Comparison of ENCODE assay signal across 24 cellular contexts in genomic region chr6:93120154-93120742, GRCh38.
"Had no signal": no experiment of that assay in that cellular context is flagged by ENCODE, and none has a peak within 500 bp of the region (broad histone marks: within the 10 kb centered on the region; RNA-seq: fewer than 3 reads in every experiment).

No MANE protein-coding gene starts in this region.

- H3K9me3 ChIP-seq: breast epithelium, thoracic aorta, uterus had no signal

- H3K27ac ChIP-seq: breast epithelium, thoracic aorta, uterus had no signal

- H3K27me3 ChIP-seq: breast epithelium, uterus had no signal

- H3K27me3 Mint-ChIP-seq: activated CD4-positive, alpha-beta T cell treated with anti-CD3 and anti-CD28 coated beads for 36 hours; activated naive CD8-positive, alpha-beta T cell treated with anti-CD3 and anti-CD28 coated beads, Interleukin-2, amount 50 U/mL, for 24 hours; naive B cell; stimulated activated naive CD8-positive, alpha-beta T cell treated with anti-CD3 and anti-CD28 coated beads, Interleukin-15, Interleukin-2, amounts not matched to agents 100 ng/mL and 50 ng/mL, for 24 hours; T-cell had no signal

- H3K4me3 Mint-ChIP-seq: activated CD4-positive, alpha-beta T cell treated with anti-CD3 and anti-CD28 coated beads for 36 hours; activated naive CD8-positive, alpha-beta T cell treated with anti-CD3 and anti-CD28 coated beads, Interleukin-2, amount 50 U/mL, for 24 hours; immature natural killer cell; mesothelial cell of epicardium; naive B cell; stimulated activated naive CD8-positive, alpha-beta T cell treated with anti-CD3 and anti-CD28 coated beads, Interleukin-15, Interleukin-2, amounts not matched to agents 100 ng/mL and 50 ng/mL, for 24 hours; T-cell; T-helper 2 cell treated with Interferon-gamma antibody and Interleukin-4, amounts not matched to agents 5 μg/mL and 100 μg/mL, for 36 hours had no signal

- H3K36me3 ChIP-seq: breast epithelium, thoracic aorta, uterus had no signal

- H3K4me3 ChIP-seq: breast epithelium, thoracic aorta, uterus had no signal

- H3K36me3 Mint-ChIP-seq: immature natural killer cell, mesothelial cell of epicardium, naive B cell, T-cell had no signal

- H3K4me1 ChIP-seq: breast epithelium, uterus had no signal

- H3K9me3 Mint-ChIP-seq: mesothelial cell of epicardium; stimulated activated naive CD8-positive, alpha-beta T cell treated with anti-CD3 and anti-CD28 coated beads, Interleukin-15, Interleukin-2, amounts not matched to agents 100 ng/mL and 50 ng/mL, for 24 hours had no signal

- DNase-seq: activated CD4-positive, alpha-beta T cell treated with anti-CD3 and anti-CD28 coated beads for 36 hours; activated CD4-positive, CD25-positive, alpha-beta regulatory T cell; activated CD8-positive, alpha-beta memory T cell treated with anti-CD3 and anti-CD28 coated beads for 24 hours; activated gamma-delta T cell treated with Interleukin-2 at 50 U/mL for 16 hours; activated naive CD4-positive, alpha-beta T cell treated with anti-CD3 and anti-CD28 coated beads, Interleukin-2, amount 50 U/mL, for 16 hours; activated naive CD8-positive, alpha-beta T cell treated with anti-CD3 and anti-CD28 coated beads, Interleukin-2, amount 50 U/mL, for 24 hours; central memory CD4-positive, alpha-beta T cell; dermis blood vessel endothelial cell; effector CD4-positive, alpha-beta T cell; immature natural killer cell; kidney; left colon; mammary epithelial cell; naive B cell; right cardiac atrium; stimulated activated CD4-positive, alpha-beta T cell treated with anti-CD3 and anti-CD28 coated beads, Interleukin-4, amount 100 ng/mL, for 1 hour; T-cell; trophoblast cell; uterus had no signal

- ATAC-seq: activated CD4-positive, alpha-beta T cell treated with anti-CD3 and anti-CD28 coated beads for 36 hours; activated naive CD8-positive, alpha-beta T cell treated with anti-CD3 and anti-CD28 coated beads, Interleukin-2, amount 50 U/mL, for 24 hours; left colon; right cardiac atrium; T-cell had no signal

- H3K4me1 Mint-ChIP-seq: activated CD4-positive, alpha-beta T cell treated with anti-CD3 and anti-CD28 coated beads for 36 hours; activated naive CD8-positive, alpha-beta T cell treated with anti-CD3 and anti-CD28 coated beads, Interleukin-2, amount 50 U/mL, for 24 hours; immature natural killer cell; mesothelial cell of epicardium; naive B cell; T-cell had no signal

- H3K27ac Mint-ChIP-seq: activated CD4-positive, alpha-beta T cell treated with anti-CD3 and anti-CD28 coated beads for 36 hours; activated naive CD8-positive, alpha-beta T cell treated with anti-CD3 and anti-CD28 coated beads, Interleukin-2, amount 50 U/mL, for 24 hours; immature natural killer cell; mesothelial cell of epicardium; naive B cell; stimulated activated naive CD8-positive, alpha-beta T cell treated with anti-CD3 and anti-CD28 coated beads, Interleukin-15, Interleukin-2, amounts not matched to agents 100 ng/mL and 50 ng/mL, for 24 hours; T-cell; T-helper 2 cell treated with Interferon-gamma antibody and Interleukin-4, amounts not matched to agents 5 μg/mL and 100 μg/mL, for 36 hours had no signal
